Comparison of ENCODE assay signal across 1 cellular context in genomic region chr5:136308396-136308795, GRCh38.
TF ChIP-seq lines count a peak whose summit lies in the region.

No MANE protein-coding gene starts in this region.

TF ChIP-seq in GM23338, 12 proteins besides CTCF, POLR2A, EP300 and RAD21 (continued from another document):
- TF ChIP-seq ZNF462 (CRISPR knock-in tag; IDR thresholded peaks at IDR 0.05) = no peak
